Comparison of ENCODE assay signal across 17 cellular contexts in genomic region chr16:74271879-74272278, GRCh38.
"Had no signal": no experiment of that assay in that cellular context is flagged by ENCODE, and none has a peak within 500 bp of the region (broad histone marks: within the 10 kb centered on the region; RNA-seq: fewer than 3 reads in every experiment).

No MANE protein-coding gene starts in this region.

- ATAC-seq: activated naive CD4-positive, alpha-beta T cell treated with anti-CD3 and anti-CD28 coated beads, Interleukin-2, amount 50 U/mL, for 72 hours; effector memory CD8-positive, alpha-beta T cell; heart left ventricle; mucosa of descending colon had no signal

- DNase-seq: activated CD4-positive, alpha-beta T cell treated with anti-CD3 and anti-CD28 coated beads, Interleukin-2, amount 50 U/mL, for 1 hour; activated CD4-positive, CD25-positive, alpha-beta regulatory T cell treated with anti-CD3 and anti-CD28 coated beads, Interleukin-2, amount 50 U/mL, for 72 hours; activated CD8-positive, alpha-beta memory T cell treated with anti-CD3 and anti-CD28 coated beads for 24 hours; activated CD8-positive, alpha-beta memory T cell treated with anti-CD3 and anti-CD28 coated beads, Interleukin-2, amount 50 U/mL, for 48 hours; activated gamma-delta T cell treated with Interleukin-2 at 50 U/mL for 16 hours; adrenal gland; effector memory CD8-positive, alpha-beta T cell; heart left ventricle; kidney glomerular epithelial cell; mucosa of descending colon; naive B cell; stimulated activated CD4-positive, alpha-beta T cell treated with anti-CD3 and anti-CD28 coated beads, Interleukin-2, amount 100 ng/mL, for 24 hours; stimulated activated naive CD4-positive, alpha-beta T cell treated with Interleukin-2 at 50 U/mL for 16 hours; tibial artery had no signal

- H3K27ac ChIP-seq: adrenal gland, heart left ventricle, neural progenitor cell, right atrium auricular region, tibial artery had no signal

- H3K27me3 ChIP-seq: adrenal gland, heart left ventricle, neural progenitor cell, right atrium auricular region, tibial artery had no signal

- H3K4me1 ChIP-seq: adrenal gland, heart left ventricle, right atrium auricular region, tibial artery had no signal

- H3K4me3 ChIP-seq: adrenal gland, heart left ventricle, mucosa of descending colon, neural progenitor cell, right atrium auricular region, tibial artery had no signal

- H3K36me3 ChIP-seq: adrenal gland, heart left ventricle, neural progenitor cell, right atrium auricular region, tibial artery had no signal

- H3K9me3 ChIP-seq: adrenal gland, heart left ventricle, mucosa of descending colon, right atrium auricular region, tibial artery had no signal
